17 cellular contexts compared by ENCODE assay signal in genomic region chr9:123109540-123110279, GRCh38.
"Had no signal": no experiment of that assay in that cellular context is flagged by ENCODE, and none has a peak within 500 bp of the region (broad histone marks: within the 10 kb centered on the region; RNA-seq: fewer than 3 reads in every experiment).

No MANE protein-coding gene starts in this region.

- H3K4me1 ChIP-seq: pancreas had no signal

- H3K27ac Mint-ChIP-seq: activated CD4-positive, alpha-beta memory T cell treated with anti-CD3 and anti-CD28 coated beads, Interleukin-2, amount 10 ng/mL, durations not matched to agents 7 days and 5 days; activated CD4-positive, alpha-beta T cell treated with anti-CD3 and anti-CD28 coated beads for 36 hours; endodermal cell had no signal

- H3K9me3 ChIP-seq: pancreas, SJCRH30 had no signal

- DNase-seq: activated CD4-positive, alpha-beta memory T cell treated with anti-CD3 and anti-CD28 coated beads, Interleukin-2, amount 10 ng/mL, durations not matched to agents 7 days and 5 days; activated CD4-positive, alpha-beta T cell treated with anti-CD3 and anti-CD28 coated beads for 36 hours; activated naive CD4-positive, alpha-beta T cell treated with anti-CD3 and anti-CD28 coated beads, Interleukin-2, amount 50 U/mL, for 16 hours; amygdala; dermis blood vessel endothelial cell; endodermal cell; erythroblast; left cardiac atrium; mesendoderm; pancreas; stimulated activated CD4-positive, alpha-beta T cell treated with anti-CD3 and anti-CD28 coated beads, Interleukin-1b, Interleukin-23, amount 100 ng/mL, for 48 hours; stimulated activated naive CD4-positive, alpha-beta T cell; SW 1271; T-helper 9 cell; trophoblast cell had no signal

- ATAC-seq: activated CD4-positive, alpha-beta T cell treated with anti-CD3 and anti-CD28 coated beads for 36 hours; left cardiac atrium; pancreas had no signal

- H3K27ac ChIP-seq: pancreas, SJCRH30 had no signal

- H3K27me3 Mint-ChIP-seq: activated CD4-positive, alpha-beta memory T cell treated with anti-CD3 and anti-CD28 coated beads, Interleukin-2, amount 10 ng/mL, durations not matched to agents 7 days and 5 days; activated CD4-positive, alpha-beta T cell treated with anti-CD3 and anti-CD28 coated beads for 36 hours had no signal

- H3K9me3 Mint-ChIP-seq: activated CD4-positive, alpha-beta memory T cell treated with anti-CD3 and anti-CD28 coated beads, Interleukin-2, amount 10 ng/mL, durations not matched to agents 7 days and 5 days; brain; endodermal cell had no signal

- H3K27me3 ChIP-seq: pancreas, SJCRH30 had no signal

- H3K4me3 Mint-ChIP-seq: activated CD4-positive, alpha-beta memory T cell treated with anti-CD3 and anti-CD28 coated beads, Interleukin-2, amount 10 ng/mL, durations not matched to agents 7 days and 5 days; activated CD4-positive, alpha-beta T cell treated with anti-CD3 and anti-CD28 coated beads for 36 hours; brain; endodermal cell had no signal

- H3K4me3 ChIP-seq: pancreas, SJCRH30 had no signal
